8 cellular contexts compared by ENCODE assay signal in the genomic region with DNA sequence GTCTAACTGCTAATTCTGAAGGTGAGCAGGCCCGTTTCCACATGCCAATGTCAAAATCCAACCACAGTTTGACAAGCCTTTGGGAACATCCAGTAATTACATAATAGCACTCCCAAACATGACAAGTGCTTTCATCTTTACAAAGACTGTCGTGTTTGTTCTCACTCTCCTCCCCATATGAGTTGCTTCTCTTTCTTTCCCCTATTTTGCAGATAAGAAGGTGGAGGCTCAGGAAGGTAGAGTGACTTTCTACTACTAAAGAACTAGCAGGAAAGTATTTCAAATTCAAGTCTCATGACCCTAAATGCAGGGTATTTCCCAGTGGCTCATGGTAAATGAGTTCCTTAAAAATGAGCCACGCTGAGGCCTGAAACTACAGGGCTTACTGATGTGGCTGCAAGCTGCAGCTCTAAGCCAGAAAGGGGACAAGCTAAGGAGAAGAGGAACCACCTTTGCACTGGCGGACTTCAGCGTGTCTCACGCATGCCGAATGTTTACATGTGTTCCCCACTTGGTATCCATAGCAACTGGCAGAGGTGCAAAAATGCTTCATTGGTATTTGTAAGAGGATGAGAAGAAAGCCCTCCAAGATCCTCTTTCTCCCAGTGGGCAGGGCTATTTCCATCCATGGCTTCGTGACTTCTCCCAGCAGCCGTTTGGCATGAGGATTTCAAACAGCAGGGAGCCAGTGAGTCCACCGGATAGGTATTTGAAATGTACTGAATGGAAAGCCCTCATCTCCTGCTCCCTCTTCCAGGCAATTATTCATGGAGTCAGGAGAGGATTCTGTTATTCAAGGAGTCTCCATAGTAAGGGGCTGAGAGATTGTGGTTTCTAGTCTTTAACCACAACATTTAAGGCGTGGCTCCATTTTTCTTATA. TPM values are rescaled to one million over a fixed set of nuclear protein-coding genes. Genes with fewer than 3 reads are reported as not detected.
DNase-seq lines count a peak whose midpoint lies in the region; ATAC-seq and TF ChIP-seq lines count a peak whose summit lies in the region.

No MANE protein-coding gene starts in this region.

- TF ChIP-seq CTCF in Loucy (conservative IDR thresholded peaks at IDR 0.05; ENCODE audit: low read length) (no peak), endodermal cell (conservative IDR thresholded peaks at IDR 0.05) (no peak), natural killer cell (IDR thresholded peaks at IDR 0.05) (no peak)

- no peaks in the 10 kb centered on the region for H3K9me2 ChIP-seq in GM23248 (ENCODE audit: insufficient read depth)
- no peaks in the 10 kb centered on the region for H3K9me2 ChIP-seq in Loucy (replicated peaks; ENCODE audit: low read depth, low read length)

- H3K79me2 ChIP-seq in GM23248 (ENCODE audit: insufficient read depth) (no peaks in the 10 kb centered on the region), Loucy (ENCODE audit: insufficient read depth, low read length) (no peaks in the 10 kb centered on the region)

- no peak overlapping the region for H3K27ac Mint-ChIP-seq in endodermal cell
- peak overlapping the region; percentile 87 to 94 for H3K27ac Mint-ChIP-seq in natural killer cell

- H3K9ac ChIP-seq in GM23248: peak overlapping the region; percentile 89
- no peak overlapping the region for H3K9ac ChIP-seq in Loucy (ENCODE audit: low read depth, low read length, poor library complexity, severe bottlenecking)
- H3K9ac ChIP-seq in endodermal cell (ENCODE audit: extremely low read depth, low read length, poor library complexity, severe bottlenecking): no peak overlapping the region
- H3K9ac ChIP-seq in subcutaneous abdominal adipose tissue (ENCODE audit: low read length in 5 of 5): peak overlapping the region in 3 of 5 donors; percentile 16 to 21 (median 20)

- WGBS in GM23248 (ENCODE audit: low coverage in 1 of 2, low lambda C conversion rate in 2 of 2, missing lambda C conversion rate in 2 of 2), 2 experiments: 1 to 2% methylated on average over 11 of the region's 11 CpGs
- WGBS in endodermal cell (ENCODE audit: insufficient coverage in 1 of 2, insufficient read length in 1 of 2), 2 experiments: 75 to 82% methylated on average over 3 to 11 of the region's 11 CpGs

- intact Hi-C loops in natural killer cell (cut with micrococcal nuclease): loop anchor here (2.0 to 10.0 kb wide), 2 partner anchors 61 to 429 kb away; no protein-coding TSS in a partner anchor

- H3K4me1 Mint-ChIP-seq in endodermal cell: peaks cover 16% of the 10 kb centered on the region
- H3K4me1 Mint-ChIP-seq in natural killer cell: peaks cover 61 to 71% of the 10 kb centered on the region in 2 donors

- H3K4me1 ChIP-seq in GM23248 (ENCODE audit: insufficient read depth): peaks cover 38% of the 10 kb centered on the region
- peaks cover 47% of the 10 kb centered on the region for H3K4me1 ChIP-seq in Loucy (ENCODE audit: insufficient read depth, low read length, poor library complexity, severe bottlenecking)
- peaks cover 5% of the 10 kb centered on the region for H3K4me1 ChIP-seq in endodermal cell (ENCODE audit: control insufficient read depth, insufficient read depth, low read length)
- peaks cover 18 to 54% (median 48%) of the 10 kb centered on the region in 5 donors for H3K4me1 ChIP-seq in subcutaneous abdominal adipose tissue (ENCODE audit: control insufficient read depth in 5 of 5, insufficient read depth in 5 of 5, low read length in 5 of 5)

- H3K4me3 Mint-ChIP-seq in endodermal cell (no peak overlapping the region), natural killer cell (peak overlapping the region; percentile 76)

- peak; percentile 2 for DNase-seq in G401 (ENCODE audit: low spot score)
- DNase-seq in GM23248: peak; percentile 99
- peak; percentile 79 for DNase-seq in activated CD8-positive, alpha-beta memory T cell treated with anti-CD3 and anti-CD28 coated beads for 24 hours
- DNase-seq in endodermal cell: peak; percentile 86
- peak; percentile 47 for DNase-seq in natural killer cell
- no peak for DNase-seq in NCI-H69 (lab: John Stamatoyannopoulos, UW)

- in situ Hi-C loops in G401 (cut with HindIII; ENCODE audit: low sequenced_read_pairs) (no loop called here), GM23248 (cut with MboI) (no loop called here)

- H2AFZ ChIP-seq in GM23248: no peak overlapping the region
- no peak overlapping the region for H2AFZ ChIP-seq in Loucy (ENCODE audit: low read length)

- ATAC-seq in natural killer cell: peak; percentile 64 to 76 (median 65)

- peak overlapping the region; percentile 79 for H3K4me2 ChIP-seq in GM23248 (ENCODE audit: unreplicated experiment)
- peak overlapping the region; percentile 34 for H3K4me2 ChIP-seq in Loucy (ENCODE audit: low read depth, low read length, poor library complexity, severe bottlenecking)

- H3K4me3 ChIP-seq in GM23248 (peak overlapping the region; percentile 65), Loucy (ENCODE audit: low read length, poor library complexity, severe bottlenecking) (no peak overlapping the region), endodermal cell (ENCODE audit: low read length) (no peak overlapping the region), subcutaneous abdominal adipose tissue (ENCODE audit: low read depth in 1 of 5, low read length in 5 of 5) (peak overlapping the region in 3 of 5 donors; percentile 7 to 28 (median 24))

- no peaks in the 10 kb centered on the region for H3K9me3 ChIP-seq in GM23248 (ENCODE audit: low read depth)
- no peaks in the 10 kb centered on the region for H3K9me3 ChIP-seq in Loucy (ENCODE audit: insufficient read depth, low read depth, low read length)
- no peaks in the 10 kb centered on the region for H3K9me3 ChIP-seq in endodermal cell (ENCODE audit: control insufficient read depth, low read length)
- no peaks in the 10 kb centered on the region for H3K9me3 ChIP-seq in subcutaneous abdominal adipose tissue (ENCODE audit: control insufficient read depth in 5 of 5, low read length in 5 of 5)

- H3K36me3 Mint-ChIP-seq in endodermal cell (ENCODE audit: low read depth) (no peaks in the 10 kb centered on the region), natural killer cell (no peaks in the 10 kb centered on the region)

- H4K20me1 ChIP-seq in GM23248 (ENCODE audit: insufficient read depth) (no peaks in the 10 kb centered on the region), Loucy (ENCODE audit: insufficient read depth, low read length, poor library complexity, severe bottlenecking) (no peaks in the 10 kb centered on the region)

- H3K9me3 Mint-ChIP-seq in endodermal cell (peaks cover 9% of the 10 kb centered on the region), natural killer cell (no peaks in the 10 kb centered on the region)

- H3F3A ChIP-seq in GM23248 (ENCODE audit: insufficient read depth): peaks cover 34% of the 10 kb centered on the region
- no peaks in the 10 kb centered on the region for H3F3A ChIP-seq in Loucy (ENCODE audit: low read depth)

- peak overlapping the region; percentile 99 for H3K27ac ChIP-seq in GM23248
- no peak overlapping the region for H3K27ac ChIP-seq in endodermal cell (ENCODE audit: low read depth, low read length)
- H3K27ac ChIP-seq in subcutaneous abdominal adipose tissue (ENCODE audit: low read depth, low read length): peak overlapping the region; percentile 90

- H3K27me3 ChIP-seq in GM23248 (replicated peaks; ENCODE audit: insufficient read depth) (no peaks in the 10 kb centered on the region), Loucy (ENCODE audit: insufficient read depth, low read length, poor library complexity, severe bottlenecking) (peaks cover 10% of the 10 kb centered on the region), endodermal cell (ENCODE audit: control insufficient read depth, insufficient read depth, low read length, poor library complexity, severe bottlenecking) (no peaks in the 10 kb centered on the region), subcutaneous abdominal adipose tissue (ENCODE audit: control insufficient read depth in 5 of 5, insufficient read depth in 4 of 5, low read length in 5 of 5) (no peaks in the 10 kb centered on the region)

- H3K36me3 ChIP-seq in GM23248 (ENCODE audit: low read depth) (no peaks in the 10 kb centered on the region), Loucy (ENCODE audit: insufficient read depth, low read length) (no peaks in the 10 kb centered on the region), endodermal cell (ENCODE audit: control insufficient read depth, insufficient read depth, low read length) (no peaks in the 10 kb centered on the region), subcutaneous abdominal adipose tissue (ENCODE audit: control insufficient read depth in 5 of 5, insufficient read depth in 5 of 5, low read length in 5 of 5) (no peaks in the 10 kb centered on the region)

- peaks cover 3% of the 10 kb centered on the region for H3K27me3 Mint-ChIP-seq in endodermal cell (ENCODE audit: insufficient read depth)
- peaks cover 0 to 6% of the 10 kb centered on the region in 2 donors for H3K27me3 Mint-ChIP-seq in natural killer cell (ENCODE audit: low read depth in 2 of 2)

RNA-seq across cellular contexts. Expression of a gene that starts 55.5 kb away (rescaled TPM):
- total RNA-seq in G401 (2014; rRNA removed; shearing (Covaris generic)): 0.80 and 6.8 TPM in 2 replicates
- 405 and 506 TPM in 2 replicates for total RNA-seq in GM23248 (2014; rRNA removed; shearing (Covaris generic))
- 519 and 523 TPM in 2 replicates for polyA plus RNA-seq in GM23248 (2016; fragmentation: Nextera tagmentation; extraction: Ambion mirVana)
- total RNA-seq in endodermal cell (1 to 10 TPM; 1.2 to 4.6 TPM), natural killer cell (100 to 1,000 TPM; 354 to 638 (median 490) TPM)
- 5.6 TPM for polyA plus RNA-seq in endodermal cell (2013, experiment 1 of 2)
- polyA plus RNA-seq in endodermal cell (2013, experiment 2 of 2): 8.0 TPM

Comparison
In these comparisons a context has a peak if more than half of its experiments do, and no peak if none do; other contexts are left out.
1. H3K4me3 ChIP-seq: peak in GM23248 (single experiment) and subcutaneous abdominal adipose tissue (3 of 5); none in Loucy (single experiment) and endodermal cell (single experiment).
2. H3K9ac ChIP-seq: peak in GM23248 (single experiment) and subcutaneous abdominal adipose tissue (3 of 5); none in Loucy (single experiment) and endodermal cell (single experiment).
3. RNA of a gene that starts 55.5 kb away (total RNA-seq): 354 to 638 TPM in natural killer cell and 405 to 506 TPM in GM23248; 0.80 to 6.8 TPM in G401 and 1.2 to 4.6 TPM in endodermal cell; every median in the first group is over 10 times any median in the second.